Comparison of ENCODE assay signal across 19 cellular contexts in the genomic region with DNA sequence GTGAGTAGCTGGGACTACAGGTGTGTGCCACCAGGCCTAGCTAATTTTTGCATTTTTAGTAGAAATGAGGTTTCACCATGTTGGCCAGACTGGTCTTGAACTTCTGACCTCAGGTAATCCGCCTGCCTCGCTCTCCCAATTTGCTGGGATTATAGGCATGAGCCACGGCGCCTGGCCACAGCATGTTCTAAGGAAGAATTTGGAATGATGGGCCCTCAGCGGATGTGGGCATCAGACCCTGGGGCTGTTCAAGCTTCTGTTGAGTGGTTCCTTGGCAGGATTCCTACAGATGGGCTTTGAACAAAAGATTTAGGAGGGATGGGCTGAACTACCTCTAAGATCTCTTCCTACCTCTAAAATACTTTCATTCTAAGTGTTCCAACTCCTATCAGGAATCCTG. TPM values are rescaled to one million over a fixed set of nuclear protein-coding genes. Genes with fewer than 3 reads are reported as not detected.
DNase-seq lines count a peak whose midpoint lies in the region; ATAC-seq and TF ChIP-seq lines count a peak whose summit lies in the region.
"Had no signal": no experiment of that assay in that cellular context is flagged by ENCODE, and none has a peak within 500 bp of the region (broad histone marks: within the 10 kb centered on the region; RNA-seq: fewer than 3 reads in every experiment).

No MANE protein-coding gene starts in this region.

- DNase-seq in activated CD8-positive, alpha-beta memory T cell treated with anti-CD3 and anti-CD28 coated beads, Interleukin-2, amount 10 ng/mL, durations not matched to agents 7 days and 5 days: peak; percentile 25
- DNase-seq in activated CD8-positive, alpha-beta memory T cell treated with anti-CD3 and anti-CD28 coated beads, Interleukin-2, amount 50 U/mL, for 4 hours: no peak
- DNase-seq in M059J (ENCODE audit: low read depth): peak; percentile 11
- DNase-seq in left lobe of liver (ENCODE audit: low spot score): peak; percentile 35
- peak; percentile 21 for DNase-seq in upper lobe of right lung
- no peak for DNase-seq in spleen
- DNase-seq: CD4-positive, alpha-beta T cell; H9; Kasumi-1; MM.1S; NCI-H2029; NCI-H2227 treated with DMSO at 0.1 percent for 48 hours; NCI-H526 treated with DMSO at 0.1 percent for 48 hours; SK-N-SH had no signal

- H3K4me3 ChIP-seq in upper lobe of right lung (no peak overlapping the region), spleen (no peak overlapping the region)
- H3K4me3 ChIP-seq: BLaER1, GM23338, K562 had no signal

- H3K27ac Mint-ChIP-seq in activated CD8-positive, alpha-beta memory T cell treated with anti-CD3 and anti-CD28 coated beads, Interleukin-2, amount 10 ng/mL, durations not matched to agents 7 days and 5 days: no peak overlapping the region
- H3K27ac Mint-ChIP-seq: CD4-positive, alpha-beta T cell; GM23338; H9 had no signal

- no peak overlapping the region for H3K4me3 Mint-ChIP-seq in activated CD8-positive, alpha-beta memory T cell treated with anti-CD3 and anti-CD28 coated beads, Interleukin-2, amount 10 ng/mL, durations not matched to agents 7 days and 5 days
- H3K4me3 Mint-ChIP-seq: CD4-positive, alpha-beta T cell; GM23338; H9 had no signal

- H3K4me1 ChIP-seq in upper lobe of right lung (peaks cover 7% of the 10 kb centered on the region), spleen (peaks cover 0 to 54% (median 36%) of the 10 kb centered on the region in 6 donors)

- H3K9me3 Mint-ChIP-seq in activated CD8-positive, alpha-beta memory T cell treated with anti-CD3 and anti-CD28 coated beads, Interleukin-2, amount 10 ng/mL, durations not matched to agents 7 days and 5 days (ENCODE audit: low read depth): no peaks in the 10 kb centered on the region
- H3K9me3 Mint-ChIP-seq: CD4-positive, alpha-beta T cell; GM23338; H9 had no signal

- peaks cover 45% of the 10 kb centered on the region for H3K4me1 Mint-ChIP-seq in activated CD8-positive, alpha-beta memory T cell treated with anti-CD3 and anti-CD28 coated beads, Interleukin-2, amount 10 ng/mL, durations not matched to agents 7 days and 5 days

- no peak for TF ChIP-seq POLR2A in spleen (IDR thresholded peaks at IDR 0.05)

- H3K27me3 ChIP-seq in upper lobe of right lung (no peaks in the 10 kb centered on the region), spleen (replicated peaks in 1 of 7) (no peaks in the 10 kb centered on the region)
- H3K27me3 ChIP-seq: BLaER1 had no signal

- WGBS in spleen, 5 donors: 88 to 96% (median 92%) methylated on average over 3 to 5 of the region's 5 CpGs

- H3K27ac ChIP-seq in upper lobe of right lung: no peak overlapping the region
- no peak overlapping the region for H3K27ac ChIP-seq in spleen
- H3K27ac ChIP-seq: BLaER1 had no signal

- intact Hi-C loops in upper lobe of right lung (cut with DNase I): no loop called here
- intact Hi-C loops in spleen (cut with DNase I; ENCODE audit: low total_unique reads): no loop called here

- TF ChIP-seq CTCF in upper lobe of right lung (IDR thresholded peaks at IDR 0.05) (no peak), spleen (IDR thresholded peaks at IDR 0.05 in 8 of 11, conservative IDR thresholded peaks at IDR 0.05 in 3 of 11) (no peak)

- no peaks in the 10 kb centered on the region for H3K9me3 ChIP-seq in upper lobe of right lung
- no peaks in the 10 kb centered on the region for H3K9me3 ChIP-seq in spleen
- H3K9me3 ChIP-seq: BLaER1, SK-N-SH had no signal

- no peaks in the 10 kb centered on the region for H3K27me3 Mint-ChIP-seq in activated CD8-positive, alpha-beta memory T cell treated with anti-CD3 and anti-CD28 coated beads, Interleukin-2, amount 10 ng/mL, durations not matched to agents 7 days and 5 days
- H3K27me3 Mint-ChIP-seq: CD4-positive, alpha-beta T cell had no signal

- ATAC-seq in activated CD8-positive, alpha-beta memory T cell treated with anti-CD3 and anti-CD28 coated beads, Interleukin-2, amount 10 ng/mL, durations not matched to agents 7 days and 5 days: no peak
- ATAC-seq in left lobe of liver (no peak), upper lobe of right lung (no peak), HG02981 (IDR thresholded peaks at IDR 0.05; ENCODE audit: unreplicated experiment) (no peak)
- ATAC-seq: GM23338, K562, Panc1 had no signal

- peaks cover 10% of the 10 kb centered on the region for H3K36me3 Mint-ChIP-seq in activated CD8-positive, alpha-beta memory T cell treated with anti-CD3 and anti-CD28 coated beads, Interleukin-2, amount 10 ng/mL, durations not matched to agents 7 days and 5 days

- CTCF ChIA-PET in activated CD8-positive, alpha-beta memory T cell treated with anti-CD3 and anti-CD28 coated beads, Interleukin-2, amount 10 ng/mL, durations not matched to agents 7 days and 5 days (lab: Charles Lee): interaction anchor here (0.9 kb wide), 1 partner anchor 9 kb away, joined by 3 read pairs; no protein-coding TSS in a partner anchor

- H3K36me3 ChIP-seq in upper lobe of right lung (peaks cover 15% of the 10 kb centered on the region), spleen (peaks cover 0 to 23% (median 9%) of the 10 kb centered on the region in 6 donors)

RNA-seq across cellular contexts. Expression of a gene that starts 4.1 kb away (rescaled TPM):
- total RNA-seq in activated CD8-positive, alpha-beta memory T cell treated with anti-CD3 and anti-CD28 coated beads, Interleukin-2, amount 10 ng/mL, durations not matched to agents 7 days and 5 days: 10 to 100 TPM; 35.0 to 37.3 TPM
- 36.6 and 50.3 TPM in 2 replicates for total RNA-seq in M059J (2014; rRNA removed; shearing (Covaris generic))
- 15.6 TPM for total RNA-seq in left lobe of liver
- total RNA-seq in upper lobe of right lung: 26.3 TPM
- total RNA-seq in spleen: 10 to 100 TPM; 27.5 to 44.8 (median 32.1) TPM
- 10 to 100 TPM; 26.3 to 31.4 (median 27.1) TPM for polyA plus RNA-seq in spleen

Comparison
In these comparisons a context has a peak if more than half of its experiments do, and no peak if none do; other contexts are left out.
1. DNase-seq: peak in activated CD8-positive, alpha-beta memory T cell treated with anti-CD3 and anti-CD28 coated beads, Interleukin-2, amount 10 ng/mL, durations not matched to agents 7 days and 5 days (single experiment), M059J (single experiment), left lobe of liver (single experiment) and upper lobe of right lung (single experiment); none in activated CD8-positive, alpha-beta memory T cell treated with anti-CD3 and anti-CD28 coated beads, Interleukin-2, amount 50 U/mL, for 4 hours (single experiment) and spleen (single experiment).